Comparison of ENCODE assay signal across 32 cellular contexts in genomic region chr18:12973562-12974213, GRCh38. TPM values are rescaled to one million over a fixed set of nuclear protein-coding genes. Genes with fewer than 3 reads are reported as not detected.
DNase-seq lines count a peak whose midpoint lies in the region; ATAC-seq and TF ChIP-seq lines count a peak whose summit lies in the region.
"Had no signal": no experiment of that assay in that cellular context is flagged by ENCODE, and none has a peak within 500 bp of the region (broad histone marks: within the 10 kb centered on the region; RNA-seq: fewer than 3 reads in every experiment).

No MANE protein-coding gene starts in this region.

- no peak for TF ChIP-seq POLR2A in adrenal gland (IDR thresholded peaks at IDR 0.05)

- intact Hi-C loops in CD4-positive, alpha-beta memory T cell (cut with micrococcal nuclease) = no loop called here
- intact Hi-C loops in adrenal gland (cut with DNase I) = no loop called here

- ATAC-seq in foreskin keratinocyte (peak; percentile 60), GM19397 (IDR thresholded peaks at IDR 0.05; ENCODE audit: unreplicated experiment) (no peak)
- ATAC-seq: CD8-positive, alpha-beta T cell; GM12878; left lobe of liver; pancreas had no signal

- H3K27me3 ChIP-seq in CD4-positive, alpha-beta memory T cell (ENCODE audit: insufficient read depth, low read length) = no peaks in the 10 kb centered on the region
- H3K27me3 ChIP-seq in foreskin keratinocyte (no peaks in the 10 kb centered on the region), adrenal gland (no peaks in the 10 kb centered on the region)
- H3K27me3 ChIP-seq: ascending aorta, cardiac muscle cell, colonic mucosa, neural progenitor cell, pancreas, uterus had no signal

- no peaks in the 10 kb centered on the region for H3K9me3 Mint-ChIP-seq in activated T-cell treated with anti-CD3 and anti-CD28 coated beads, Interleukin-2, amount 50 U/mL, for 24 hours
- no peaks in the 10 kb centered on the region for H3K9me3 Mint-ChIP-seq in CD4-positive, alpha-beta memory T cell
- H3K9me3 Mint-ChIP-seq: activated naive CD4-positive, alpha-beta T cell treated with anti-CD3 and anti-CD28 coated beads, Interleukin-2, amount 50 U/mL, for 24 hours; CD8-positive, alpha-beta T cell; stimulated activated naive CD8-positive, alpha-beta T cell treated with anti-CD3 and anti-CD28 coated beads, Interleukin-15, Interleukin-2, amounts not matched to agents 100 ng/mL and 50 ng/mL, for 24 hours had no signal

- DNase-seq in activated T-cell treated with anti-CD3 and anti-CD28 coated beads, Interleukin-2, amount 50 U/mL, for 24 hours = no peak
- no peak for DNase-seq in activated T-cell treated with anti-CD3 and anti-CD28 coated beads, Interleukin-2, amount 50 U/mL, for 1 hour
- no peak for DNase-seq in CD4-positive, alpha-beta memory T cell
- DNase-seq in RKO (ENCODE audit: low spot score) (peak; percentile 18), foreskin keratinocyte (peak in 1 of 2 donors; percentile 38), adrenal gland (no peak), AG20443 (ENCODE audit: low spot score) (no peak)
- DNase-seq: activated CD8-positive, alpha-beta memory T cell treated with anti-CD3 and anti-CD28 coated beads for 24 hours; CD8-positive, alpha-beta T cell; colonic mucosa; effector CD4-positive, alpha-beta T cell; glutamatergic neuron; H7; mesendoderm; NCI-H1930; NCI-H510A treated with DMSO at 0.1 percent for 48 hours; pancreas; retina; uterus had no signal

- H3K27me3 Mint-ChIP-seq in activated T-cell treated with anti-CD3 and anti-CD28 coated beads, Interleukin-2, amount 50 U/mL, for 24 hours = no peaks in the 10 kb centered on the region
- no peaks in the 10 kb centered on the region for H3K27me3 Mint-ChIP-seq in CD4-positive, alpha-beta memory T cell
- H3K27me3 Mint-ChIP-seq: activated naive CD4-positive, alpha-beta T cell treated with anti-CD3 and anti-CD28 coated beads, Interleukin-2, amount 50 U/mL, for 24 hours; stimulated activated naive CD8-positive, alpha-beta T cell treated with anti-CD3 and anti-CD28 coated beads, Interleukin-15, Interleukin-2, amounts not matched to agents 100 ng/mL and 50 ng/mL, for 24 hours had no signal

- H3K4me3 ChIP-seq in CD4-positive, alpha-beta memory T cell (ENCODE audit: low read length in 2 of 2) = no peak overlapping the region
- H3K4me3 ChIP-seq in adrenal gland = no peak overlapping the region
- H3K4me3 ChIP-seq: ascending aorta, cardiac muscle cell, colonic mucosa, GM12878, neural progenitor cell, pancreas, skin epidermis, thoracic aorta, uterus had no signal

- H3K4me1 ChIP-seq in CD4-positive, alpha-beta memory T cell (ENCODE audit: insufficient read depth, low read length) = no peaks in the 10 kb centered on the region
- H3K4me1 ChIP-seq in foreskin keratinocyte = peaks cover 13% of the 10 kb centered on the region
- no peaks in the 10 kb centered on the region for H3K4me1 ChIP-seq in adrenal gland (replicated peaks in 1 of 2)
- H3K4me1 ChIP-seq: ascending aorta, colonic mucosa, neural progenitor cell, pancreas, uterus had no signal

- peaks cover 10% of the 10 kb centered on the region for H3K4me1 Mint-ChIP-seq in activated T-cell treated with anti-CD3 and anti-CD28 coated beads, Interleukin-2, amount 50 U/mL, for 24 hours (ENCODE audit: low read depth)
- peaks cover 0 to 14% (median 8%) of the 10 kb centered on the region in 4 donors for H3K4me1 Mint-ChIP-seq in CD4-positive, alpha-beta memory T cell
- H3K4me1 Mint-ChIP-seq: neural progenitor cell had no signal

- 94 to 99% (median 95%) methylated on average over 4 of the region's 4 CpGs for WGBS in adrenal gland, 4 donors

- CTCF ChIA-PET in CD4-positive, alpha-beta memory T cell (lab: Charles Lee; ENCODE audit: partially characterized antibody) = no interaction called here

- peaks cover 28% of the 10 kb centered on the region for H3K36me3 ChIP-seq in CD4-positive, alpha-beta memory T cell (ENCODE audit: insufficient read depth, low read length)
- H3K36me3 ChIP-seq in adrenal gland (replicated peaks in 1 of 2) = peaks cover 0 to 34% of the 10 kb centered on the region in 2 donors
- H3K36me3 ChIP-seq: colonic mucosa, uterus had no signal

- POLR2A ChIA-PET in CD4-positive, alpha-beta memory T cell (lab: Charles Lee; ENCODE audit: partially characterized antibody) = no interaction called here

- no peak overlapping the region for H3K4me3 Mint-ChIP-seq in activated T-cell treated with anti-CD3 and anti-CD28 coated beads, Interleukin-2, amount 50 U/mL, for 24 hours
- H3K4me3 Mint-ChIP-seq in CD4-positive, alpha-beta memory T cell = no peak overlapping the region
- H3K4me3 Mint-ChIP-seq: activated naive CD4-positive, alpha-beta T cell treated with anti-CD3 and anti-CD28 coated beads, Interleukin-2, amount 50 U/mL, for 24 hours; CD8-positive, alpha-beta T cell; neural progenitor cell; stimulated activated naive CD8-positive, alpha-beta T cell treated with anti-CD3 and anti-CD28 coated beads, Interleukin-15, Interleukin-2, amounts not matched to agents 100 ng/mL and 50 ng/mL, for 24 hours had no signal

- peaks cover 89% of the 10 kb centered on the region for H3K36me3 Mint-ChIP-seq in activated T-cell treated with anti-CD3 and anti-CD28 coated beads, Interleukin-2, amount 50 U/mL, for 24 hours (ENCODE audit: low read depth)
- peaks cover 35 to 52% of the 10 kb centered on the region in 2 donors for H3K36me3 Mint-ChIP-seq in CD4-positive, alpha-beta memory T cell

- TF ChIP-seq CTCF in foreskin keratinocyte (conservative IDR thresholded peaks at IDR 0.05) (peak; percentile 17), adrenal gland (IDR thresholded peaks at IDR 0.05) (no peak)

- no peaks in the 10 kb centered on the region for H3K9me3 ChIP-seq in CD4-positive, alpha-beta memory T cell (ENCODE audit: control insufficient read depth in 1 of 2, low read length in 2 of 2)
- no peaks in the 10 kb centered on the region for H3K9me3 ChIP-seq in adrenal gland (replicated peaks in 1 of 3)
- H3K9me3 ChIP-seq: ascending aorta, colonic mucosa, pancreas, thoracic aorta, uterus had no signal

- no peak overlapping the region for H3K27ac ChIP-seq in CD4-positive, alpha-beta memory T cell (ENCODE audit: low read depth, low read length)
- no peak overlapping the region for H3K27ac ChIP-seq in foreskin keratinocyte
- no peak overlapping the region for H3K27ac ChIP-seq in adrenal gland
- H3K27ac ChIP-seq: ascending aorta, cardiac muscle cell, colonic mucosa, HL-60, KMS-11, neural progenitor cell, pancreas, RWPE1, skin epidermis, thoracic aorta, uterus had no signal

- H3K27ac Mint-ChIP-seq in activated T-cell treated with anti-CD3 and anti-CD28 coated beads, Interleukin-2, amount 50 U/mL, for 24 hours = peak overlapping the region; percentile 14
- peak overlapping the region in 4 of 7 donors; percentile 2 to 65 (median 16) for H3K27ac Mint-ChIP-seq in CD4-positive, alpha-beta memory T cell
- H3K27ac Mint-ChIP-seq: activated naive CD4-positive, alpha-beta T cell treated with anti-CD3 and anti-CD28 coated beads, Interleukin-2, amount 50 U/mL, for 24 hours; CD8-positive, alpha-beta T cell; neural progenitor cell had no signal

RNA-seq across cellular contexts. Expression of gene CEP192, which starts 17.5 kb away (rescaled TPM):
- total RNA-seq in CD4-positive, alpha-beta memory T cell = 10 to 100 TPM; 42.5 to 45.5 TPM
- 1 to 10 TPM; 3.3 to 9.6 TPM for polyA plus RNA-seq in CD4-positive, alpha-beta memory T cell
- total RNA-seq in foreskin keratinocyte = 20.2 and 23.1 TPM in 2 replicates
- polyA plus RNA-seq in foreskin keratinocyte = 8.0 and 9.7 TPM in 2 replicates
- 10 to 100 TPM in 6 of 8 donors, 1 to 10 TPM in 2; 8.9 to 36.8 (median 16.3) TPM for total RNA-seq in adrenal gland
- 10 to 100 TPM in 1 of 3 donors, 1 to 10 TPM in 2; 7.5 to 17.9 (median 9.0) TPM for polyA plus RNA-seq in adrenal gland

RNA-seq across cellular contexts. Expression of gene SEH1L, which starts 25.9 kb away (rescaled TPM):
- total RNA-seq in CD4-positive, alpha-beta memory T cell = 10 to 100 TPM; 28.9 to 31.3 TPM
- polyA plus RNA-seq in CD4-positive, alpha-beta memory T cell = 10 to 100 TPM; 27.6 to 29.8 TPM
- total RNA-seq in foreskin keratinocyte = 47.5 and 55.2 TPM in 2 replicates
- 22.4 and 30.0 TPM in 2 replicates for polyA plus RNA-seq in foreskin keratinocyte
- total RNA-seq in adrenal gland = 10 to 100 TPM in 7 of 8 donors, 1 to 10 TPM in 1; 6.8 to 44.5 (median 26.6) TPM
- 10 to 100 TPM; 13.4 to 34.9 (median 17.4) TPM for polyA plus RNA-seq in adrenal gland
